8 cellular contexts compared by ENCODE assay signal in the genomic region with DNA sequence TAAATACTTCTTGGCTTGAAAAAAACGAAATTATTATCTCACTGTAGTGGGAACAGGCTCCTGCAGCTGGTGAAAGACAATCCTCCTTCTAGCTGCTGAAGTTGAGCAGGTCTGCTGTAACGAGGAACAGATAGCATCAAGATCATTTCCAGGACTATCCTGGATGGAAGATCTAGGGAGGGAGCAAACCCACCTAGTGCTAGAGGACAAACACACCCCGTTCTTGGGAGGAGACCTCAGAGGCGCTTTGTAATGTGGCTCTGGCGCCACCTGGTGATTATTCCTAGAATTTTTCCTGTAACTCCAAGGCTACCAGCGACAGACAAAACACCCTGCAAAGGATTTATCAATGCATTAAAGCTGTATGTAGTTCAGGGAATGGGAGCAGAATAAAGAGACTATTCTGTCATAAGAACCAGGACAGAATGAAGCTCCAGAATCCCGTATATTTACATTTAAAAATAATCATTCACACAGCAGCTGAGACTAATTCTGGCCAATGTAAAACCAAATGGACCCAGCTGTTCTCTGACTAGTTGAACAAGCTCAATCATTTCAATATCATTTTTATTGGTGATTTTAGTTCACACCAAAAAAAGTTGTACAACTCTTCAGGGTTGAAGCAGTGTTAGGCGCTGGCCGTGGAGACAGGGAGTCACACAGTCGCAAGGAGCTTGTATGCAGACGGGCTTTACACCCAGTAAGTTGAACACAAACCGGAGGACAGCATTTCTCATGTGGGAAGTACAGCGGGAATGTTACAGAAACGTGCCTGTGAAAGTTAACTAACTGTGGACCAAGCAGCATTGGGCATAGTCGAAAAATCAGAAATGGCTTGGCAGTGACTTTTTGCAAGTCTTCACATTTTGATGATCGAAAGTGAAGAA.
DNase-seq lines count a peak whose midpoint lies in the region; ATAC-seq and TF ChIP-seq lines count a peak whose summit lies in the region.

No MANE protein-coding gene starts in this region.

- intact Hi-C loops in activated CD4-positive, alpha-beta T cell treated with anti-CD3 and anti-CD28 coated beads, Interleukin-2, amount 10 ng/mL, durations not matched to agents 24 days and 14 days (cut with micrococcal nuclease) = loop anchor here (1.0 to 2.0 kb wide), 5 partner anchors 76 to 1314 kb away; a partner anchor contains a TSS

- no peak overlapping the region for H3K27ac Mint-ChIP-seq in activated CD4-positive, alpha-beta T cell treated with anti-CD3 and anti-CD28 coated beads, Interleukin-2, amount 10 ng/mL, durations not matched to agents 24 days and 14 days

- H3K9me3 Mint-ChIP-seq in activated CD4-positive, alpha-beta T cell treated with anti-CD3 and anti-CD28 coated beads, Interleukin-2, amount 10 ng/mL, durations not matched to agents 24 days and 14 days = no peaks in the 10 kb centered on the region

- no peaks in the 10 kb centered on the region for H3K4me1 Mint-ChIP-seq in activated CD4-positive, alpha-beta T cell treated with anti-CD3 and anti-CD28 coated beads, Interleukin-2, amount 10 ng/mL, durations not matched to agents 24 days and 14 days

- ATAC-seq in GM18870 (IDR thresholded peaks at IDR 0.05; ENCODE audit: unreplicated experiment) = peak; percentile 67
- peak; percentile 91 for ATAC-seq in HG03159 (IDR thresholded peaks at IDR 0.05; ENCODE audit: unreplicated experiment)
- peak; percentile 80 for ATAC-seq in lung (ENCODE audit: insufficient read depth, low FRiP score)

- no peak overlapping the region for H3K4me3 ChIP-seq in AG04450 (ENCODE audit: low read depth, low read length)
- H3K4me3 ChIP-seq in lung = no peak overlapping the region

- no peaks in the 10 kb centered on the region for H3K36me3 Mint-ChIP-seq in activated CD4-positive, alpha-beta T cell treated with anti-CD3 and anti-CD28 coated beads, Interleukin-2, amount 10 ng/mL, durations not matched to agents 24 days and 14 days (ENCODE audit: low read depth)

- WGBS in lung, 2 donors = 37 to 42% methylated on average over 16 of the region's 16 CpGs

- DNase-seq in AG04450 (ENCODE audit: low read depth, low spot score) (peak; percentile 37), NCI-H524 (lab: John Stamatoyannopoulos, UW) (peak; percentile 44 to 85), dermis blood vessel endothelial cell (peak; percentile 87), lung (ENCODE audit: low spot score) (peak; percentile 63)
- peak; percentile 88 for DNase-seq in activated CD4-positive, alpha-beta T cell treated with anti-CD3 and anti-CD28 coated beads, Interleukin-2, amount 10 ng/mL, durations not matched to agents 24 days and 14 days
- peak; percentile 43 for DNase-seq in stimulated activated CD8-positive, alpha-beta memory T cell treated with anti-CD3 and anti-CD28 coated beads, Interleukin-12 subunit alpha, Interleukin-12 subunit beta, amount 100 ng/mL, for 1 hour (ENCODE audit: low read depth)

- H3K9me3 ChIP-seq in AG04450 (ENCODE audit: control insufficient read depth, insufficient read depth, low read length) (no peaks in the 10 kb centered on the region), lung (ENCODE audit: control insufficient read depth in 2 of 2, insufficient read depth in 1 of 2, low read length in 1 of 2) (peaks cover 0 to 2% of the 10 kb centered on the region in 2 donors)

- CTCF ChIA-PET in AG04450 (lab: Charles Lee) = interaction anchor here (0.6 to 2.3 kb wide), 104 partner anchors 9 to 1253 kb away, joined by 3 to 65 read pairs (median 4); a partner anchor contains a TSS

- H3K27ac ChIP-seq in AG04450 (ENCODE audit: low read depth, low read length) (no peak overlapping the region), lung (ENCODE audit: low read depth in 1 of 2, low read length in 1 of 2) (no peak overlapping the region)

- no peaks in the 10 kb centered on the region for H3K36me3 ChIP-seq in lung (ENCODE audit: control insufficient read depth in 2 of 2, insufficient read depth in 2 of 2, low read length in 2 of 2)

- no peak overlapping the region for H3K4me3 Mint-ChIP-seq in activated CD4-positive, alpha-beta T cell treated with anti-CD3 and anti-CD28 coated beads, Interleukin-2, amount 10 ng/mL, durations not matched to agents 24 days and 14 days

- peaks cover 45% of the 10 kb centered on the region for H3K27me3 Mint-ChIP-seq in activated CD4-positive, alpha-beta T cell treated with anti-CD3 and anti-CD28 coated beads, Interleukin-2, amount 10 ng/mL, durations not matched to agents 24 days and 14 days

- peaks cover 1 to 3% of the 10 kb centered on the region in 2 donors for H3K4me1 ChIP-seq in lung (ENCODE audit: control insufficient read depth in 2 of 2, insufficient read depth in 2 of 2, low read length in 2 of 2)

- POLR2A ChIA-PET in AG04450 (lab: Yijun Ruan, JAX) = interaction anchor here (1.0 to 1.1 kb wide), 2 partner anchors 286 to 287 kb away, joined by 3 to 6 read pairs; no protein-coding TSS in a partner anchor

- no peaks in the 10 kb centered on the region for H3K27me3 ChIP-seq in AG04450 (ENCODE audit: control insufficient read depth, insufficient read depth, low read length)
- no peaks in the 10 kb centered on the region for H3K27me3 ChIP-seq in lung (ENCODE audit: control insufficient read depth, insufficient read depth)

- TF ChIP-seq CTCF in AG04450 (IDR thresholded peaks at IDR 0.05; ENCODE audit: low read depth, low read length) (peak; percentile 79), lung (IDR thresholded peaks at IDR 0.05; ENCODE audit: control extremely low read depth, extremely low read depth) (peak; percentile 74)

Comparison
In these comparisons a context has a peak if more than half of its experiments do, and no peak if none do; other contexts are left out.
1. DNase-seq: peak in every context shown above with its lines; median percentile 88 in activated CD4-positive, alpha-beta T cell treated with anti-CD3 and anti-CD28 coated beads, Interleukin-2, amount 10 ng/mL, durations not matched to agents 24 days and 14 days; 87 in dermis blood vessel endothelial cell; 64 in NCI-H524; 63 in lung; 43 in stimulated activated CD8-positive, alpha-beta memory T cell treated with anti-CD3 and anti-CD28 coated beads, Interleukin-12 subunit alpha, Interleukin-12 subunit beta, amount 100 ng/mL, for 1 hour; 37 in AG04450.